Comparison of ENCODE assay signal across 15 cellular contexts in the genomic region with DNA sequence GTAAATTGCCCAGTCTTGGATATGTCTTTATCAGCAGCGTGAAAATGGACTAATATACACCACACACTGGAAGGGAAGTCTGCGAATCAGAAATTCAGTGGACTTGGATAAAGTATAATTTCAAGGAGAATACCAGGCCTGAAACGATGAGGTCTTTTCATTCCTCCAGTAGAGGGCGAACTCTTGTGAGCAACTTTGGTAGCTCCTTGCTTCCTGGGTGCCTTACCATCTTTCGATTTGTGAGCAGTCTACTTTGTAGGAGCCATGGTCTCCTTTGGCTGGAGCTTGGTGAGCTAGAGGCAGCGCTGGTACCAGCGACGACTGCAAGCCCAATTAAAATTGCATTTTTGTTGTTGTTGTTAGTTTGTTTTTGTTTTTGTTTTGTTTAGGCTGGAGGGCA.
DNase-seq lines count a peak whose midpoint lies in the region; ATAC-seq and TF ChIP-seq lines count a peak whose summit lies in the region.
"Had no signal": no experiment of that assay in that cellular context is flagged by ENCODE, and none has a peak within 500 bp of the region (broad histone marks: within the 10 kb centered on the region; RNA-seq: fewer than 3 reads in every experiment).

No MANE protein-coding gene starts in this region.

- no peaks in the 10 kb centered on the region for H3K36me3 ChIP-seq in DOHH2 (ENCODE audit: control insufficient read depth, low read length)
- no peaks in the 10 kb centered on the region for H3K36me3 ChIP-seq in ovary

- DNase-seq in SKM-1 (lab: John Stamatoyannopoulos, UW; ENCODE audit: unreplicated experiment) (peak; percentile 6), iPS-NIHi7 (ENCODE audit: extremely low spot score) (peak; percentile 27), left cardiac atrium (no peak), NCI-H526 treated with DMSO at 0.1 percent for 48 hours (lab: John Stamatoyannopoulos, UW) (no peak), ovary (no peak)
- DNase-seq: activated CD4-positive, alpha-beta T cell treated with anti-CD3 and anti-CD28 coated beads for 1 hour; activated gamma-delta T cell; central memory CD4-positive, alpha-beta T cell; COR-L47; kidney; SHP77 treated with DMSO at 0.1 percent for 48 hours had no signal

- H4K20me1 ChIP-seq in DOHH2 (ENCODE audit: control insufficient read depth, insufficient read depth, low read depth, low read length): no peaks in the 10 kb centered on the region

- no peaks in the 10 kb centered on the region for H3F3A ChIP-seq in DOHH2 (ENCODE audit: control insufficient read depth, insufficient read depth)

- intact Hi-C loops in left cardiac atrium (cut with DNase I): no loop called here
- intact Hi-C loops in ovary (cut with DNase I): no loop called here

- ATAC-seq in HG03432 (IDR thresholded peaks at IDR 0.05; ENCODE audit: unreplicated experiment) (peak; percentile 61), left cardiac atrium (no peak), HG03175 (IDR thresholded peaks at IDR 0.05; ENCODE audit: unreplicated experiment) (no peak)
- ATAC-seq: natural killer cell treated with Interleukin-12 subunit alpha and Interleukin-12 subunit beta and Interleukin-15 and Interleukin-18, amount 100 ng/mL, for 72 hours had no signal

- H3K4me1 ChIP-seq in DOHH2 (ENCODE audit: control insufficient read depth, low read length) (no peaks in the 10 kb centered on the region), ovary (ENCODE audit: insufficient read depth) (no peaks in the 10 kb centered on the region)

- 95 to 98% (median 95%) methylated on average over 8 of the region's 8 CpGs for WGBS in ovary, 3 donors

- H3K27ac ChIP-seq in DOHH2 (ENCODE audit: low read depth, low read length) (no peak overlapping the region), ovary (no peak overlapping the region)

- no peak overlapping the region for H3K4me3 ChIP-seq in DOHH2 (ENCODE audit: low read length)
- H3K4me3 ChIP-seq in ovary: no peak overlapping the region

- TF ChIP-seq CTCF in DOHH2 (IDR thresholded peaks at IDR 0.05; ENCODE audit: low read depth, low read length, poor library complexity, severe bottlenecking): peak; percentile 42
- no peak for TF ChIP-seq CTCF in ovary (IDR thresholded peaks at IDR 0.05)

- no peak overlapping the region for H3K4me2 ChIP-seq in DOHH2 (ENCODE audit: low read length)

- TF ChIP-seq EP300 in ovary (IDR thresholded peaks at IDR 0.05): no peak

- no peak for TF ChIP-seq POLR2A in ovary (IDR thresholded peaks at IDR 0.05)

- no peaks in the 10 kb centered on the region for H3K9me2 ChIP-seq in DOHH2 (replicated peaks; ENCODE audit: control insufficient read depth, low read length)

- H3K79me2 ChIP-seq in DOHH2 (ENCODE audit: control insufficient read depth, low read length): no peaks in the 10 kb centered on the region

- H3K27me3 ChIP-seq in DOHH2 (ENCODE audit: control insufficient read depth, low read length) (no peaks in the 10 kb centered on the region), ovary (no peaks in the 10 kb centered on the region)

- H3K9me3 ChIP-seq in DOHH2 (ENCODE audit: control insufficient read depth, insufficient read depth, low read length): no peaks in the 10 kb centered on the region
- H3K9me3 ChIP-seq in ovary: no peaks in the 10 kb centered on the region

Comparison
In these comparisons a context has a peak if more than half of its experiments do, and no peak if none do; other contexts are left out.
1. DNase-seq: peak in SKM-1 (single experiment) and iPS-NIHi7 (single experiment); none in left cardiac atrium (single experiment), NCI-H526 treated with DMSO at 0.1 percent for 48 hours (single experiment) and ovary (0 of 5).